ENCODE assay signal across 30 cellular contexts in genomic region chr19:32814624-32815023, GRCh38. TPM values are rescaled to one million over a fixed set of nuclear protein-coding genes. Genes with fewer than 3 reads are reported as not detected.
"Had no signal": no experiment of that assay in that cellular context is flagged by ENCODE, and none has a peak within 500 bp of the region (broad histone marks: within the 10 kb centered on the region; RNA-seq: fewer than 3 reads in every experiment).

No MANE protein-coding gene starts in this region.

- H3K27me3 ChIP-seq: adrenal gland, ascending aorta, body of pancreas, brain microvascular endothelial cell, breast epithelium, cardiac muscle cell had no signal

- H3K4me1 ChIP-seq: ascending aorta, breast epithelium had no signal

- H3K9me3 ChIP-seq: adrenal gland, ascending aorta, body of pancreas, breast epithelium had no signal

- H3K4me3 ChIP-seq: ascending aorta, body of pancreas, breast epithelium, cardiac muscle cell had no signal

- DNase-seq: activated effector memory CD4-positive, alpha-beta T cell treated with anti-CD3 and anti-CD28 coated beads, Interleukin-2, amount 50 U/mL, for 16 hours; activated effector memory CD4-positive, alpha-beta T cell treated with Interleukin-2 at 50 U/mL for 16 hours; activated gamma-delta T cell; activated gamma-delta T cell treated with Interleukin-2 at 50 U/mL for 16 hours; activated naive CD4-positive, alpha-beta T cell; activated naive CD4-positive, alpha-beta T cell treated with anti-CD3 and anti-CD28 coated beads for 36 hours; activated naive CD4-positive, alpha-beta T cell treated with anti-CD3 and anti-CD28 coated beads, Interleukin-2, amount 10 ng/mL, durations not matched to agents 7 days and 5 days; activated naive CD4-positive, alpha-beta T cell treated with anti-CD3 and anti-CD28 coated beads, Interleukin-2, amount 50 U/mL, for 16 hours; activated naive CD4-positive, alpha-beta T cell treated with Interleukin-2 at 50 U/mL for 16 hours; activated naive CD8-positive, alpha-beta T cell treated with anti-CD3 and anti-CD28 coated beads for 36 hours; activated naive CD8-positive, alpha-beta T cell treated with anti-CD3 and anti-CD28 coated beads, Interleukin-2, amount 10 ng/mL, durations not matched to agents 7 days and 5 days; activated naive CD8-positive, alpha-beta T cell treated with anti-CD3 and anti-CD28 coated beads, Interleukin-2, amount 50 U/mL, for 24 hours; activated T-cell treated with anti-CD3 and anti-CD28 coated beads, Interleukin-2, amount 50 U/mL, for 1 hour; activated T-cell treated with anti-CD3 and anti-CD28 coated beads, Interleukin-2, amount 50 U/mL, for 24 hours; activated T-cell treated with anti-CD3 and anti-CD28 coated beads, Interleukin-2, amount 50 U/mL, for 4 hours; activated T-cell treated with anti-CD3 and anti-CD28 coated beads, Interleukin-2, amount 50 U/mL, for 48 hours; activated T-cell treated with anti-CD3 and anti-CD28 coated beads, Interleukin-2, amount 50 U/mL, for 72 hours; amniotic stem cell; body of pancreas; brain microvascular endothelial cell; central memory CD4-positive, alpha-beta T cell; cerebellar nuclear complex had no signal

- H3K27ac ChIP-seq: adrenal gland, ascending aorta, body of pancreas, brain microvascular endothelial cell, breast epithelium, cardiac muscle cell had no signal

- FAIRE-seq: astrocyte, bronchial epithelial cell had no signal

- H3K36me3 ChIP-seq: adrenal gland, ascending aorta, brain microvascular endothelial cell, breast epithelium, cardiac muscle cell had no signal

RNA-seq across cellular contexts. Expression of gene SLC7A9, which starts 54.9 kb away (rescaled TPM):
- total RNA-seq: activated naive CD4-positive, alpha-beta T cell treated with anti-CD3 and anti-CD28 coated beads for 36 hours; activated naive CD4-positive, alpha-beta T cell treated with anti-CD3 and anti-CD28 coated beads, Interleukin-2, amount 50 U/mL, for 72 hours; activated naive CD8-positive, alpha-beta T cell treated with anti-CD3 and anti-CD28 coated beads for 36 hours; activated T-cell treated with anti-CD3 and anti-CD28 coated beads, Interleukin-2, amount 50 U/mL, for 4 hours; ascending aorta; body of pancreas; cardiac septum had no signal
